19 cellular contexts compared by ENCODE assay signal in genomic region chr5:118918232-118918631, GRCh38.
DNase-seq lines count a peak whose midpoint lies in the region; ATAC-seq and TF ChIP-seq lines count a peak whose summit lies in the region.
"Had no signal": no experiment of that assay in that cellular context is flagged by ENCODE, and none has a peak within 500 bp of the region (broad histone marks: within the 10 kb centered on the region; RNA-seq: fewer than 3 reads in every experiment).

No MANE protein-coding gene starts in this region.

- no peak overlapping the region for H3K27ac ChIP-seq in Karpas-422 (ENCODE audit: low read length)
- H3K27ac ChIP-seq: BLaER1 treated with 17β-estradiol and CSF1 and Interleukin-3, amounts not matched to agents 10 nM and 100 nM; RWPE1 had no signal

- no peak overlapping the region for H3K9ac ChIP-seq in Karpas-422 (ENCODE audit: low read length)
- H3K9ac ChIP-seq: BLaER1 treated with 17β-estradiol and CSF1 and Interleukin-3, amounts not matched to agents 10 nM and 100 nM had no signal

- H3K36me3 ChIP-seq in Karpas-422 (ENCODE audit: insufficient read depth, low read length) = no peaks in the 10 kb centered on the region
- H3K36me3 ChIP-seq: BLaER1 treated with 17β-estradiol and CSF1 and Interleukin-3, amounts not matched to agents 10 nM and 100 nM had no signal

- no peaks in the 10 kb centered on the region for H3K27me3 Mint-ChIP-seq in activated B cell treated with CpG ODN at 0.5 μM for 24 hours

- no peak overlapping the region for H3K27ac Mint-ChIP-seq in activated B cell treated with CpG ODN at 0.5 μM for 24 hours
- H3K27ac Mint-ChIP-seq: CD8-positive, alpha-beta T cell had no signal

- CTCF ChIA-PET in activated B cell treated with CpG ODN at 0.5 μM for 24 hours (lab: Charles Lee) = no interaction called here

- no peak overlapping the region for H3K4me3 ChIP-seq in Karpas-422 (ENCODE audit: low read length)
- H3K4me3 ChIP-seq: BLaER1 treated with 17β-estradiol and CSF1 and Interleukin-3, amounts not matched to agents 10 nM and 100 nM had no signal

- intact Hi-C loops in activated B cell treated with CpG ODN at 0.5 μM for 24 hours (cut with micrococcal nuclease) = no loop called here

- no peaks in the 10 kb centered on the region for H3K4me1 Mint-ChIP-seq in activated B cell treated with CpG ODN at 0.5 μM for 24 hours

- TF ChIP-seq CTCF in activated B cell treated with CpG ODN at 0.5 μM for 24 hours (IDR thresholded peaks at IDR 0.05) = no peak

- no peak for DNase-seq in activated B cell treated with CpG ODN at 0.5 μM for 24 hours
- DNase-seq in Karpas-422 = no peak
- no peak for DNase-seq in ecto neural progenitor cell (ENCODE audit: low spot score)
- no peak for DNase-seq in NCI-H446 (lab: John Stamatoyannopoulos, UW)
- DNase-seq in NCI-H748 (lab: John Stamatoyannopoulos, UW; ENCODE audit: unreplicated experiment) = no peak
- DNase-seq: CD8-positive, alpha-beta T cell; DMS53; EL; H7; NCI-H1105; NCI-H2081; NCI-H82; SIG-M5; T1000 had no signal

- H3K4me2 ChIP-seq in Karpas-422 (ENCODE audit: low read depth, low read length, poor library complexity, severe bottlenecking) = no peak overlapping the region
- H3K4me2 ChIP-seq: BLaER1 treated with 17β-estradiol and CSF1 and Interleukin-3, amounts not matched to agents 10 nM and 100 nM had no signal

- H3K4me3 Mint-ChIP-seq in activated B cell treated with CpG ODN at 0.5 μM for 24 hours = no peak overlapping the region
- H3K4me3 Mint-ChIP-seq: CD8-positive, alpha-beta T cell had no signal

- no peak overlapping the region for H2AFZ ChIP-seq in Karpas-422 (ENCODE audit: low read length)

- H3K79me2 ChIP-seq in Karpas-422 (ENCODE audit: low read length) = no peaks in the 10 kb centered on the region

- H3K9me2 ChIP-seq in Karpas-422 (replicated peaks; ENCODE audit: insufficient read depth, low read length) = no peaks in the 10 kb centered on the region

- H3K4me1 ChIP-seq in Karpas-422 (ENCODE audit: low read length) = no peaks in the 10 kb centered on the region
- H3K4me1 ChIP-seq: BLaER1 treated with 17β-estradiol and CSF1 and Interleukin-3, amounts not matched to agents 10 nM and 100 nM had no signal

- H4K20me1 ChIP-seq in Karpas-422 (ENCODE audit: insufficient read depth, low read depth, low read length) = no peaks in the 10 kb centered on the region
- H4K20me1 ChIP-seq: BLaER1 treated with 17β-estradiol and CSF1 and Interleukin-3, amounts not matched to agents 10 nM and 100 nM had no signal

- peak; percentile 86 for ATAC-seq in GM18519 (IDR thresholded peaks at IDR 0.05; ENCODE audit: low FRiP score, unreplicated experiment)
- ATAC-seq in GM21619 (IDR thresholded peaks at IDR 0.05; ENCODE audit: unreplicated experiment) = peak; percentile 53
- ATAC-seq in HG03280 (IDR thresholded peaks at IDR 0.05; ENCODE audit: unreplicated experiment) = peak; percentile 81
- peak; percentile 25 for ATAC-seq in activated B cell treated with CpG ODN at 0.5 μM for 24 hours (ENCODE audit: low read depth)
- ATAC-seq: CD8-positive, alpha-beta T cell had no signal

- H3K36me3 Mint-ChIP-seq in activated B cell treated with CpG ODN at 0.5 μM for 24 hours (ENCODE audit: low read depth) = peaks cover 8% of the 10 kb centered on the region

- H3K9me3 ChIP-seq in Karpas-422 (ENCODE audit: low read length) = no peaks in the 10 kb centered on the region
- H3K9me3 ChIP-seq: BLaER1 treated with 17β-estradiol and CSF1 and Interleukin-3, amounts not matched to agents 10 nM and 100 nM had no signal

- POLR2A ChIA-PET in activated B cell treated with CpG ODN at 0.5 μM for 24 hours (lab: Charles Lee) = no interaction called here

- no peaks in the 10 kb centered on the region for H3K27me3 ChIP-seq in Karpas-422 (ENCODE audit: low read length)
- H3K27me3 ChIP-seq: BLaER1 treated with 17β-estradiol and CSF1 and Interleukin-3, amounts not matched to agents 10 nM and 100 nM had no signal

- H3K9me3 Mint-ChIP-seq in activated B cell treated with CpG ODN at 0.5 μM for 24 hours = no peaks in the 10 kb centered on the region

Comparison
In these comparisons a context has a peak if more than half of its experiments do, and no peak if none do; other contexts are left out.
1. ATAC-seq: peak in every context shown above with its lines; median percentile 86 in GM18519; 81 in HG03280; 53 in GM21619; 25 in activated B cell treated with CpG ODN at 0.5 μM for 24 hours.